ENCODE assay signal across 41 cellular contexts in genomic region chr19:43705729-43706128, GRCh38. TPM values are rescaled to one million over a fixed set of nuclear protein-coding genes. Genes with fewer than 3 reads are reported as not detected.
"Had no signal": no experiment of that assay in that cellular context is flagged by ENCODE, and none has a peak within 500 bp of the region (broad histone marks: within the 10 kb centered on the region; RNA-seq: fewer than 3 reads in every experiment).

No MANE protein-coding gene starts in this region.

- H3K27ac Mint-ChIP-seq: activated B cell treated with CpG ODN at 0.5 μM for 24 hours; activated CD8-positive, alpha-beta T cell treated with anti-CD3 and anti-CD28 coated beads for 36 hours; activated naive CD4-positive, alpha-beta T cell treated with anti-CD3 and anti-CD28 coated beads, Interleukin-2, amount 50 U/mL, for 24 hours; activated naive CD8-positive, alpha-beta T cell treated with anti-CD3 and anti-CD28 coated beads, Interleukin-2, amount 10 ng/mL, durations not matched to agents 7 days and 5 days; activated T-cell treated with anti-CD3 and anti-CD28 coated beads, Interleukin-2, amount 50 U/mL, for 72 hours; activated T-helper 2 cell treated with anti-CD3 and anti-CD28 coated beads, Interferon-gamma antibody, Interleukin-2, Interleukin-4, amounts not matched to agents 10 μg/mL and 5 μg/mL and 100 μg/mL, durations not matched to agents 14 hours and 24 hours and 36 hours; T-cell; T-helper 17 cell had no signal

- DNase-seq: activated B cell treated with CpG ODN at 0.5 μM for 24 hours; activated CD4-positive, alpha-beta T cell treated with anti-CD3 and anti-CD28 coated beads for 4 hours; activated CD4-positive, alpha-beta T cell treated with anti-CD3 and anti-CD28 coated beads, Interleukin-2, amount 50 U/mL, for 1 hour; activated CD4-positive, CD25-positive, alpha-beta regulatory T cell treated with anti-CD3 and anti-CD28 coated beads, Interleukin-2, amount 50 U/mL, for 72 hours; activated CD8-positive, alpha-beta T cell treated with anti-CD3 and anti-CD28 coated beads for 36 hours; activated gamma-delta T cell; activated naive CD4-positive, alpha-beta T cell treated with Interleukin-2 at 50 U/mL for 16 hours; activated naive CD8-positive, alpha-beta T cell treated with anti-CD3 and anti-CD28 coated beads, Interleukin-2, amount 10 ng/mL, durations not matched to agents 7 days and 5 days; activated T-cell treated with anti-CD3 and anti-CD28 coated beads, Interleukin-2, amount 50 U/mL, for 1 hour; activated T-cell treated with anti-CD3 and anti-CD28 coated beads, Interleukin-2, amount 50 U/mL, for 72 hours; body of pancreas; MM.1S; MV-4-11; NCI-H1092; NCI-H1436 treated with DMSO at 0.1 percent for 48 hours; NCI-H1694 treated with DMSO at 0.1 percent for 48 hours; NCI-H2029; NCI-H510A; NCI-H526; NCI-H748 treated with DMSO at 0.1 percent for 48 hours; NK-92 treated with Interleukin-12 subunit alpha and Interleukin-12 subunit beta, amount 100 ng/mL, for 24 hours; PC-3; Peyer's patch; SIG-M5; T-cell; T-helper 17 cell; T1000 had no signal

- H3K36me3 ChIP-seq: breast epithelium, Peyer's patch had no signal

- FAIRE-seq: astrocyte, TTC549 had no signal

- H3K9me3 Mint-ChIP-seq: activated naive CD4-positive, alpha-beta T cell treated with anti-CD3 and anti-CD28 coated beads, Interleukin-2, amount 50 U/mL, for 24 hours had no signal

- H3K27me3 Mint-ChIP-seq: T-helper 17 cell had no signal

- H3K9ac ChIP-seq: KMS-11 had no signal

- ATAC-seq: activated CD8-positive, alpha-beta T cell treated with anti-CD3 and anti-CD28 coated beads for 36 hours; activated T-cell treated with anti-CD3 and anti-CD28 coated beads, Interleukin-2, amount 50 U/mL, for 72 hours; body of pancreas; PC-3; Right ventricle myocardium inferior; SK-N-SH treated with all-trans-retinoic acid at 6 μM for 48 hours; T-cell; T-helper 17 cell had no signal

- H3K4me1 ChIP-seq: body of pancreas, breast epithelium had no signal

- H3K27ac ChIP-seq: body of pancreas, breast epithelium, KMS-11, Peyer's patch, RWPE1 had no signal

- H3K27me3 ChIP-seq: body of pancreas, breast epithelium, Peyer's patch had no signal

- H3K4me3 Mint-ChIP-seq: activated B cell treated with CpG ODN at 0.5 μM for 24 hours; activated CD8-positive, alpha-beta T cell treated with anti-CD3 and anti-CD28 coated beads for 36 hours; activated naive CD4-positive, alpha-beta T cell treated with anti-CD3 and anti-CD28 coated beads, Interleukin-2, amount 50 U/mL, for 24 hours; activated naive CD8-positive, alpha-beta T cell treated with anti-CD3 and anti-CD28 coated beads, Interleukin-2, amount 10 ng/mL, durations not matched to agents 7 days and 5 days; activated T-cell treated with anti-CD3 and anti-CD28 coated beads, Interleukin-2, amount 50 U/mL, for 72 hours; T-cell; T-helper 17 cell had no signal

- H3K4me2 ChIP-seq: KMS-11 had no signal

- H3K4me3 ChIP-seq: body of pancreas, breast epithelium, Peyer's patch had no signal

RNA-seq across cellular contexts. Expression of gene IRGC, which starts 10.1 kb away (rescaled TPM):
- total RNA-seq: activated B cell treated with CpG ODN at 0.5 μM for 24 hours; activated CD8-positive, alpha-beta memory T cell treated with anti-CD3 and anti-CD28 coated beads for 36 hours; activated CD8-positive, alpha-beta T cell treated with anti-CD3 and anti-CD28 coated beads for 36 hours; activated naive CD8-positive, alpha-beta T cell treated with anti-CD3 and anti-CD28 coated beads, Interleukin-2, amount 10 ng/mL, durations not matched to agents 7 days and 5 days; activated T-cell treated with anti-CD3 and anti-CD28 coated beads, Interleukin-2, amount 50 U/mL, for 72 hours; activated T-helper 2 cell treated with anti-CD3 and anti-CD28 coated beads, Interferon-gamma antibody, Interleukin-2, Interleukin-4, amounts not matched to agents 10 μg/mL and 5 μg/mL and 100 μg/mL, durations not matched to agents 14 hours and 24 hours and 36 hours; astrocyte; body of pancreas; breast epithelium; cardiac septum; LHCN-M2; PC-3; Peyer's patch; Right ventricle myocardium inferior; SK-MEL-5; T-cell; T-helper 17 cell had no signal
- polyA plus RNA-seq: adipose tissue had no signal
